ENCODE assay signal across 10 cellular contexts in genomic region chr9:38226491-38226951, GRCh38.
A peak's percentile ranks its signal among the peaks of the same experiment; 100 is the strongest.
DNase-seq lines count a peak whose midpoint lies in the region; ATAC-seq and TF ChIP-seq lines count a peak whose summit lies in the region.
"Had no signal": no experiment of that assay in that cellular context is flagged by ENCODE, and none has a peak within 500 bp of the region (broad histone marks: within the 10 kb centered on the region; RNA-seq: fewer than 3 reads in every experiment).

No MANE protein-coding gene starts in this region.

- no peak overlapping the region for H3K27ac ChIP-seq in effector memory CD4-positive, alpha-beta T cell (ENCODE audit: insufficient read depth, low read length, poor library complexity, severe bottlenecking)
- H3K27ac ChIP-seq: neutrophil had no signal

- peaks cover 3% of the 10 kb centered on the region for H3K9me3 Mint-ChIP-seq in progenitor cell of endocrine pancreas (ENCODE audit: low read depth)
- H3K9me3 Mint-ChIP-seq: CD4-positive, CD25-positive, alpha-beta regulatory T cell had no signal

- peak overlapping the region; percentile 14 for H3K4me3 Mint-ChIP-seq in progenitor cell of endocrine pancreas (ENCODE audit: low read depth)

- DNase-seq in activated CD4-positive, alpha-beta T cell treated with anti-CD3 and anti-CD28 coated beads for 48 hours, result peak; percentile 8
- DNase-seq in activated CD4-positive, alpha-beta T cell treated with anti-CD3 and anti-CD28 coated beads, Interleukin-2, amount 50 U/mL, for 1 hour, result no peak
- peak; percentile 72 for DNase-seq in NCI-H2196 (lab: John Stamatoyannopoulos, UW; ENCODE audit: unreplicated experiment)
- peak; percentile 8 for DNase-seq in astrocyte of the hippocampus (ENCODE audit: low read depth, low spot score)
- DNase-seq in progenitor cell of endocrine pancreas (ENCODE audit: low spot score, unreplicated experiment), result no peak
- DNase-seq in effector memory CD4-positive, alpha-beta T cell, result no peak
- no peak for DNase-seq in Right ventricle myocardium inferior (ENCODE audit: missing footprints)
- no peak for DNase-seq in effector CD8-positive, alpha-beta T cell (lab: John Stamatoyannopoulos, UW)

- H3K4me1 Mint-ChIP-seq in progenitor cell of endocrine pancreas (ENCODE audit: low read depth), result peaks cover 6% of the 10 kb centered on the region

- no peaks in the 10 kb centered on the region for H3K4me1 ChIP-seq in effector memory CD4-positive, alpha-beta T cell (ENCODE audit: control insufficient read depth, insufficient read depth, low read length, poor library complexity, severe bottlenecking)

- no peak overlapping the region for H3K27ac Mint-ChIP-seq in progenitor cell of endocrine pancreas

- H3K36me3 ChIP-seq in effector memory CD4-positive, alpha-beta T cell (ENCODE audit: control insufficient read depth, insufficient read depth, low read length), result no peaks in the 10 kb centered on the region
- H3K36me3 ChIP-seq: neutrophil had no signal

- no peak overlapping the region for H3K4me3 ChIP-seq in effector memory CD4-positive, alpha-beta T cell (ENCODE audit: insufficient read depth, low read depth, low read length, poor library complexity, severe bottlenecking)

- H3K27me3 Mint-ChIP-seq in progenitor cell of endocrine pancreas, result peaks cover 28% of the 10 kb centered on the region

- no peak for TF ChIP-seq CTCF in progenitor cell of endocrine pancreas (IDR thresholded peaks at IDR 0.05; ENCODE audit: unreplicated experiment)

- no peak for ATAC-seq in Right ventricle myocardium inferior

- H3K36me3 Mint-ChIP-seq in progenitor cell of endocrine pancreas (ENCODE audit: insufficient read depth), result no peaks in the 10 kb centered on the region
- H3K36me3 Mint-ChIP-seq: CD4-positive, CD25-positive, alpha-beta regulatory T cell had no signal

- no peaks in the 10 kb centered on the region for H3K9me3 ChIP-seq in effector memory CD4-positive, alpha-beta T cell (ENCODE audit: control insufficient read depth, low read length)
- H3K9me3 ChIP-seq: neutrophil had no signal

- H3K27me3 ChIP-seq in effector memory CD4-positive, alpha-beta T cell (replicated peaks; ENCODE audit: control insufficient read depth, insufficient read depth, low read length, poor library complexity, severe bottlenecking), result no peaks in the 10 kb centered on the region

- intact Hi-C loops in Right ventricle myocardium inferior (cut with DNase I), result no loop called here

Comparison
In these comparisons a context has a peak if more than half of its experiments do, and no peak if none do; other contexts are left out.
1. DNase-seq: peak in activated CD4-positive, alpha-beta T cell treated with anti-CD3 and anti-CD28 coated beads for 48 hours (single experiment), NCI-H2196 (single experiment) and astrocyte of the hippocampus (single experiment); none in activated CD4-positive, alpha-beta T cell treated with anti-CD3 and anti-CD28 coated beads, Interleukin-2, amount 50 U/mL, for 1 hour (single experiment), progenitor cell of endocrine pancreas (single experiment), effector memory CD4-positive, alpha-beta T cell (0 of 3), Right ventricle myocardium inferior (single experiment) and effector CD8-positive, alpha-beta T cell (single experiment).